14 cellular contexts compared by ENCODE assay signal in the genomic region with DNA sequence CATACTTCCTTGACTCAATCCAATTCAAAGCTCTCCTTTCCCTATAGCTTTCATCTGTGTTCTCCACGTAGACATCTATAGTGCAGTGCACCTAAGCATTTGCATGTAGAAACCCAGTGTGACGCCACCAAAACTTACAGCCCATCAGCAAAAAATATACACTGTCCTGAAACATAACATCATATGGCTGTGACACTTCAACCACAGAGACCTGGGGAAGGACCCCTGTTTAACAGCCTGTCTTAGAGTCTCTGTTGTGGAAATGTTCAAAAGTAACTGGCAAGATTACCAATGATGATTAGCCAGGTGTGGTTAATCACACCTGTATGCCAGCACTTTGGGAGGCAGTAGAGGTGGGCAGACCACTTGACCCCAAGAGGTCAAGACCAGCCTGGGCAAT.
"Had no signal": no experiment of that assay in that cellular context is flagged by ENCODE, and none has a peak within 500 bp of the region (broad histone marks: within the 10 kb centered on the region; RNA-seq: fewer than 3 reads in every experiment).

No MANE protein-coding gene starts in this region.

- H3K4me1 ChIP-seq: colonic mucosa had no signal

- H3K9me3 ChIP-seq: colonic mucosa, sigmoid colon had no signal

- H3K27ac ChIP-seq: colonic mucosa, hepatocyte, sigmoid colon, skin epidermis had no signal

- DNase-seq: colonic mucosa; effector CD4-positive, alpha-beta T cell; foreskin melanocyte; head of caudate nucleus; left colon; left ventricle myocardium superior; mesendoderm; posterior cingulate gyrus; sigmoid colon; stimulated activated naive CD4-positive, alpha-beta T cell; trophoblast cell had no signal

- H3K27ac Mint-ChIP-seq: nephron had no signal

- H3K9me3 Mint-ChIP-seq: nephron had no signal

- ATAC-seq: left ventricle myocardium superior had no signal

- H3K4me1 Mint-ChIP-seq: nephron had no signal

- H3K36me3 ChIP-seq: colonic mucosa had no signal

- H3K27me3 ChIP-seq: colonic mucosa, hepatocyte, sigmoid colon had no signal

- H3K4me3 ChIP-seq: colonic mucosa, hepatocyte, sigmoid colon, skin epidermis had no signal

- H3K4me3 Mint-ChIP-seq: nephron had no signal
